ENCODE assay signal across 8 cellular contexts in genomic region chr20:36350439-36350838, GRCh38.
"Had no signal": no experiment of that assay in that cellular context is flagged by ENCODE, and none has a peak within 500 bp of the region (broad histone marks: within the 10 kb centered on the region; RNA-seq: fewer than 3 reads in every experiment).

No MANE protein-coding gene starts in this region.

- H3K4me2 ChIP-seq: KMS-11 had no signal

- H3K9me3 ChIP-seq: HAP-1 had no signal

- H3K9ac ChIP-seq: GM23248, KMS-11 had no signal

- DNase-seq: GM23248, GOT3, H7, IMR-90, KBM-7 had no signal

- H3K4me1 ChIP-seq: HAP-1 had no signal

- ATAC-seq: HCT116 had no signal

- H3K4me3 ChIP-seq: GM23248, HAP-1 had no signal

- H3K27ac ChIP-seq: GM23248, KMS-11 had no signal

- H2AFZ ChIP-seq: GM23248 had no signal

- H3K36me3 ChIP-seq: HAP-1 had no signal
